28 cellular contexts compared by ENCODE assay signal in genomic region chr2:69660084-69660483, GRCh38. TPM values are rescaled to one million over a fixed set of nuclear protein-coding genes. Genes with fewer than 3 reads are reported as not detected.
A peak's percentile ranks its signal among the peaks of the same experiment; 100 is the strongest.
DNase-seq lines count a peak whose midpoint lies in the region; ATAC-seq, FAIRE-seq and TF ChIP-seq lines count a peak whose summit lies in the region.
"Had no signal": no experiment of that assay in that cellular context is flagged by ENCODE, and none has a peak within 500 bp of the region (broad histone marks: within the 10 kb centered on the region; RNA-seq: fewer than 3 reads in every experiment).

No MANE protein-coding gene starts in this region.

- no peak for ATAC-seq in heart left ventricle
- ATAC-seq in left ventricle myocardium superior = no peak
- ATAC-seq in K562 = no peak
- ATAC-seq: PC-3, Right ventricle myocardium inferior had no signal

- H3K27me3 ChIP-seq in heart left ventricle = no peaks in the 10 kb centered on the region
- no peaks in the 10 kb centered on the region for H3K27me3 ChIP-seq in K562 (ENCODE audit: control insufficient read depth in 2 of 2, insufficient read depth in 2 of 2, low read length in 2 of 2)
- no peaks in the 10 kb centered on the region for H3K27me3 ChIP-seq in trophoblast cell (ENCODE audit: insufficient read depth, low read length)
- H3K27me3 ChIP-seq: SJCRH30 had no signal

- H4K12ac ChIP-seq in trophoblast cell (ENCODE audit: low read depth, low read length) = no peak overlapping the region

- H3K4me1 ChIP-seq in heart left ventricle = peaks cover 0 to 21% (median 7%) of the 10 kb centered on the region in 12 donors
- H3K4me1 ChIP-seq in K562 (replicated peaks in 1 of 2; ENCODE audit: control insufficient read depth in 2 of 2, insufficient read depth in 2 of 2, low read length in 2 of 2) = peaks cover 0 to 1% of the 10 kb centered on the region in 2 experiments; a peak in 2 of 5 replicates
- peaks cover 6 to 14% of the 10 kb centered on the region in 2 experiments for H3K4me1 ChIP-seq in trophoblast cell (ENCODE audit: control insufficient read depth in 1 of 2, insufficient read depth in 2 of 2, low read length in 2 of 2)
- H3K4me1 ChIP-seq: SJCRH30 had no signal

- H3K23ac ChIP-seq in trophoblast cell (ENCODE audit: low read length) = no peak overlapping the region

- H3K79me2 ChIP-seq in K562 (ENCODE audit: control insufficient read depth, insufficient read depth, low read length) = no peaks in the 10 kb centered on the region
- H3K79me2 ChIP-seq in trophoblast cell (ENCODE audit: control insufficient read depth, insufficient read depth, low read length, poor library complexity) = no peaks in the 10 kb centered on the region

- no peak for TF ChIP-seq CTCF in heart left ventricle (IDR thresholded peaks at IDR 0.05)
- TF ChIP-seq CTCF in K562 (IDR thresholded peaks at IDR 0.05 in 2 of 3, conservative IDR thresholded peaks at IDR 0.05 in 1 of 3; ENCODE audit: insufficient read depth in 2 of 3, low read depth in 1 of 3, low read length in 3 of 3) = no peak

- H2BK120ac ChIP-seq in trophoblast cell (ENCODE audit: insufficient read depth, low read length, poor library complexity) = no peak overlapping the region

- TF ChIP-seq POLR2A in heart left ventricle (IDR thresholded peaks at IDR 0.05) = no peak
- TF ChIP-seq POLR2A in K562 (conservative IDR thresholded peaks at IDR 0.05) = no peak

- no peak overlapping the region for H3K14ac ChIP-seq in trophoblast cell (ENCODE audit: low read length)

- POLR2A ChIA-PET in K562 (lab: Yijun Ruan, JAX) = interaction anchor here (2.4 kb wide), 1 partner anchor 15 kb away, joined by 12 read pairs; no protein-coding TSS in a partner anchor

- no peak for DNase-seq in heart left ventricle
- no peak for DNase-seq in left ventricle myocardium superior
- peak; percentile 63 for DNase-seq in DMS79 treated with DMSO at 0.1 percent for 48 hours (lab: John Stamatoyannopoulos, UW)
- no peak for DNase-seq in K562 (ENCODE audit: extremely low read depth in 1 of 4, low spot score in 3 of 4)
- no peak for DNase-seq in trophoblast cell
- DNase-seq in AG20443 (ENCODE audit: low spot score) = no peak
- DNase-seq in Kasumi-1 (lab: John Stamatoyannopoulos, UW) = no peak
- DNase-seq in GM19239 (ENCODE audit: insufficient read length, low spot score) = no peak
- DNase-seq: C1 segment of cervical spinal cord; CD4-positive, alpha-beta memory T cell; COR-L47; DMS53; EL; GDM1; H7; KBM-7; NCI-H1048; NCI-H1417; NCI-H1694; NCI-H2029 treated with DMSO at 0.1 percent for 48 hours; NCI-H446 treated with DMSO at 0.1 percent for 48 hours; NCI-H526; NCI-H82; NK-92 treated with Interleukin-12 subunit alpha and Interleukin-12 subunit beta, amount 100 ng/mL, for 24 hours; PC-3; SJCRH30 had no signal

- H3K9me3 ChIP-seq in heart left ventricle (peaks cover 0 to 12% (median 0%) of the 10 kb centered on the region in 12 donors), K562 (replicated peaks; ENCODE audit: control insufficient read depth, insufficient read depth, low read depth, low read length) (peaks cover 5% of the 10 kb centered on the region), trophoblast cell (ENCODE audit: insufficient read depth, low read depth, low read length) (no peaks in the 10 kb centered on the region)
- H3K9me3 ChIP-seq: SJCRH30 had no signal

- peaks cover 4% of the 10 kb centered on the region for H3K79me1 ChIP-seq in trophoblast cell (ENCODE audit: low read length)

- H2AFZ ChIP-seq in K562 (ENCODE audit: low read depth, low read length) (no peak overlapping the region), trophoblast cell (ENCODE audit: insufficient read depth, low read length, poor library complexity) (no peak overlapping the region)

- no peak overlapping the region for H2BK5ac ChIP-seq in trophoblast cell (ENCODE audit: low read depth, low read length, poor library complexity)

- H3K36me3 ChIP-seq in heart left ventricle (no peaks in the 10 kb centered on the region), K562 (ENCODE audit: control insufficient read depth, insufficient read depth, low read length) (no peaks in the 10 kb centered on the region), trophoblast cell (ENCODE audit: control insufficient read depth in 1 of 2, insufficient read depth in 2 of 2, low read length in 2 of 2) (no peaks in the 10 kb centered on the region)
- H3K36me3 ChIP-seq: SJCRH30 had no signal

- H3K27ac ChIP-seq in heart left ventricle (peak overlapping the region in 8 of 12 donors; percentile 5 to 59 (median 40)), K562 (ENCODE audit: extremely low read depth, low read depth, low read length) (no peak overlapping the region), trophoblast cell (ENCODE audit: low read depth, low read length) (peak overlapping the region; percentile 7)
- H3K27ac ChIP-seq: SJCRH30 had no signal

- FAIRE-seq in K562 (lab: Jason Lieb, UNC) (no peak), GM19239 (lab: Jason Lieb, UNC) (no peak)
- FAIRE-seq: GM12891 had no signal

- CTCF ChIA-PET in K562 (lab: Yijun Ruan, JAX; ENCODE audit: low intra/inter-chr PET ratio) = no interaction called here

- H4K8ac ChIP-seq in trophoblast cell (ENCODE audit: low read depth, low read length) = no peak overlapping the region

- no peak overlapping the region for H3K18ac ChIP-seq in trophoblast cell (ENCODE audit: low read length)

- in situ Hi-C loops in K562 (cut with MboI) = no loop called here

- TF ChIP-seq RAD21 in K562 (CRISPR knock-in tag; conservative IDR thresholded peaks at IDR 0.05 in 1 of 2, IDR thresholded peaks at IDR 0.05 in 1 of 2) = no peak

- intact Hi-C loops in heart left ventricle (cut with DNase I) = loop anchor here in 1 of 10 donors (2.0 to 5.0 kb wide), 2 partner anchors 13 to 52 kb away; no protein-coding TSS in a partner anchor
- intact Hi-C loops in left ventricle myocardium superior (cut with micrococcal nuclease) = no loop called here
- intact Hi-C loops in K562 (cut with micrococcal nuclease) = no loop called here

- H4K20me1 ChIP-seq in K562 (replicated peaks; ENCODE audit: control insufficient read depth, insufficient read depth, low read length) = no peaks in the 10 kb centered on the region

- no peak for TF ChIP-seq EP300 in K562 (IDR thresholded peaks at IDR 0.05; ENCODE audit: low read length)

- H2BK12ac ChIP-seq in trophoblast cell (ENCODE audit: low read length) = no peak overlapping the region

- H3K4me2 ChIP-seq in K562 (ENCODE audit: insufficient read depth, low read length) (no peak overlapping the region), trophoblast cell (ENCODE audit: low read length) (no peak overlapping the region)

- no peak overlapping the region for H2AK5ac ChIP-seq in trophoblast cell (ENCODE audit: low read length)

- no peak overlapping the region for H3K4ac ChIP-seq in trophoblast cell (ENCODE audit: low read depth, low read length)

- H3K4me3 ChIP-seq in heart left ventricle (no peak overlapping the region), K562 (no peak overlapping the region), trophoblast cell (ENCODE audit: low read depth, low read length) (no peak overlapping the region)
- H3K4me3 ChIP-seq: SJCRH30 had no signal

- 56 to 65% (median 57%) methylated on average over 2 of the region's 2 CpGs for WGBS in heart left ventricle, 4 donors
- 47% methylated on average over 2 of the region's 2 CpGs for WGBS in K562 (ENCODE audit: insufficient coverage, low coverage, missing lambda C conversion rate)
- no CpG with 5 or more reads among the region's 2 CpGs for WGBS in trophoblast cell (ENCODE audit: extremely low coverage, insufficient coverage, insufficient read length)

- no peaks in the 10 kb centered on the region for H3K9me1 ChIP-seq in K562 (ENCODE audit: control insufficient read depth, insufficient read depth, low read length)

- H3K9ac ChIP-seq in K562 (ENCODE audit: insufficient read depth in 1 of 2, low read depth in 2 of 2, low read length in 2 of 2) (no peak overlapping the region), trophoblast cell (ENCODE audit: low read length) (no peak overlapping the region)

- no TSS peak for BruUV-seq in K562 (replicated peaks; lab: Mats Ljungman, UMichigan)

- no peak overlapping the region for H4K91ac ChIP-seq in trophoblast cell (ENCODE audit: low read depth, low read length)

TF ChIP-seq in K562, 482 proteins besides CTCF, POLR2A, EP300 and RAD21 (continues in another document):
- TF ChIP-seq ZNF174 (CRISPR knock-in tag; IDR thresholded peaks at IDR 0.05) (no peak), TCFL5 (CRISPR knock-in tag; conservative IDR thresholded peaks at IDR 0.05) (no peak)

RNA-seq across cellular contexts. Expression of gene AAK1, which starts 16.5 kb away (rescaled TPM):
- total RNA-seq in heart left ventricle = 100 to 1,000 TPM in 7 of 9 donors, 10 to 100 TPM in 2; 68.7 to 167 (median 131) TPM
- 10 to 100 TPM; 34.4 to 34.9 TPM for polyA plus RNA-seq in heart left ventricle
- total RNA-seq in left ventricle myocardium superior = 91.1 TPM
- 34.4 and 78.8 TPM in 2 replicates for total RNA-seq in K562 (2011; cell fraction: chromatin; rRNA removed; ENCODE audit: low replicate concordance)
- 16.3 and 20.0 TPM in 2 replicates for total RNA-seq in K562 (2011; cell fraction: nucleolus; rRNA removed)
- total RNA-seq in K562 (2011; cell fraction: nucleoplasm; rRNA removed) = 38.6 and 69.9 TPM in 2 replicates
- 8.3 and 8.9 TPM in 2 replicates for total RNA-seq in K562 (2014; rRNA removed)
- total RNA-seq in K562 (2014; rRNA removed; fragmentation: Illumina TruSeq; extraction: Trizol) = 6.0 and 6.9 TPM in 2 replicates
- total RNA-seq in K562 (2015; rRNA removed; fragmentation: Illumina TruSeq; extraction: Trizol) = 5.5 and 6.8 TPM in 2 replicates
- 13.8 and 17.1 TPM in 2 replicates for total RNA-seq in K562 (2021)
- polyA plus RNA-seq in K562 (2011; rRNA removed) = 3.2 and 5.1 TPM in 2 replicates
- polyA plus RNA-seq in K562 (2011; cell fraction: cytosol; rRNA removed) = 2.8 and 3.3 TPM in 2 replicates
- polyA plus RNA-seq in K562 (2011; cell fraction: nucleus; rRNA removed) = 4.5 and 10.2 TPM in 2 replicates
- polyA plus RNA-seq in K562 (2012) = 8.1 and 15.8 TPM in 2 replicates
- 6.2 and 7.2 TPM in 2 replicates for polyA plus RNA-seq in K562 (2014; fragmentation: Illumina TruSeq; extraction: Trizol)
- polyA plus RNA-seq in K562 (2014; fragmentation: Nextera tagmentation; extraction: Ambion mirVana) = 1 to 10 TPM in 1 of 2 experiments, under 1 TPM in 1; 0.89 to 2.4 TPM
- polyA plus RNA-seq in K562 (2014; rRNA removed) = 5.3 and 7.1 TPM in 2 replicates
- polyA minus RNA-seq in K562 (2011; rRNA and poly(A)+ RNA removed) = 10.5 and 18.0 TPM in 2 replicates
- polyA minus RNA-seq in K562 (2011; cell fraction: cytosol; rRNA and poly(A)+ RNA removed) = 4.7 and 7.4 TPM in 2 replicates
- 8.7 and 10.9 TPM in 2 replicates for polyA minus RNA-seq in K562 (2011; cell fraction: nucleus; rRNA and poly(A)+ RNA removed)
- polyA plus RNA-seq in trophoblast cell (2013) = 137 and 140 TPM in 2 replicates
